ENCODE assay signal across 8 cellular contexts in genomic region chr2:134668821-134669220, GRCh38. TPM values are rescaled to one million over a fixed set of nuclear protein-coding genes. Genes with fewer than 3 reads are reported as not detected.
DNase-seq lines count a peak whose midpoint lies in the region; ATAC-seq and TF ChIP-seq lines count a peak whose summit lies in the region.

No MANE protein-coding gene starts in this region.

- CTCF ChIA-PET in activated CD4-positive, alpha-beta memory T cell treated with anti-CD3 and anti-CD28 coated beads, Interleukin-2, amount 10 ng/mL, durations not matched to agents 7 days and 5 days (lab: Charles Lee) = interaction anchor here (4.4 kb wide), 1 partner anchor 10 kb away, joined by 24 read pairs; no protein-coding TSS in a partner anchor

- ATAC-seq in HG03039 (IDR thresholded peaks at IDR 0.05; ENCODE audit: unreplicated experiment) (peak; percentile 58), GM19397 (IDR thresholded peaks at IDR 0.05; ENCODE audit: unreplicated experiment) (no peak)
- ATAC-seq in effector memory CD8-positive, alpha-beta T cell (replicated peaks) = peak; percentile 77

- no peaks in the 10 kb centered on the region for H3K9me3 Mint-ChIP-seq in activated CD4-positive, alpha-beta memory T cell treated with anti-CD3 and anti-CD28 coated beads, Interleukin-2, amount 10 ng/mL, durations not matched to agents 7 days and 5 days
- H3K9me3 Mint-ChIP-seq in effector memory CD8-positive, alpha-beta T cell = peaks cover 0 to 3% of the 10 kb centered on the region in 2 donors

- peak overlapping the region; percentile 81 for H3K27ac Mint-ChIP-seq in activated CD4-positive, alpha-beta memory T cell treated with anti-CD3 and anti-CD28 coated beads, Interleukin-2, amount 10 ng/mL, durations not matched to agents 7 days and 5 days
- peak overlapping the region; percentile 94 to 98 for H3K27ac Mint-ChIP-seq in effector memory CD8-positive, alpha-beta T cell

- no peak overlapping the region for H3K27ac ChIP-seq in uterus

- no peak for TF ChIP-seq CTCF in uterus (IDR thresholded peaks at IDR 0.05)

- peaks cover 85% of the 10 kb centered on the region for H3K4me1 Mint-ChIP-seq in activated CD4-positive, alpha-beta memory T cell treated with anti-CD3 and anti-CD28 coated beads, Interleukin-2, amount 10 ng/mL, durations not matched to agents 7 days and 5 days
- H3K4me1 Mint-ChIP-seq in effector memory CD8-positive, alpha-beta T cell (ENCODE audit: low read depth in 2 of 2) = peaks cover 74 to 96% of the 10 kb centered on the region in 2 donors

- POLR2A ChIA-PET in activated CD4-positive, alpha-beta memory T cell treated with anti-CD3 and anti-CD28 coated beads, Interleukin-2, amount 10 ng/mL, durations not matched to agents 7 days and 5 days (lab: Charles Lee) = interaction anchor here (1.0 to 3.9 kb wide), 6 partner anchors 9 to 250 kb away, joined by 3 to 49 read pairs (median 6); partner anchors contain the start of gene CCNT2

- no peak for TF ChIP-seq POLR2A in uterus (IDR thresholded peaks at IDR 0.05)

- no peak overlapping the region for H3K4me3 ChIP-seq in uterus

- no peaks in the 10 kb centered on the region for H3K36me3 ChIP-seq in uterus

- intact Hi-C loops in uterus (cut with DNase I; ENCODE audit: low total_unique reads) = no loop called here

- no peaks in the 10 kb centered on the region for H3K9me3 ChIP-seq in uterus

- no peaks in the 10 kb centered on the region for H3K4me1 ChIP-seq in uterus

- H3K27me3 Mint-ChIP-seq in activated CD4-positive, alpha-beta memory T cell treated with anti-CD3 and anti-CD28 coated beads, Interleukin-2, amount 10 ng/mL, durations not matched to agents 7 days and 5 days = peaks cover 15% of the 10 kb centered on the region
- H3K27me3 Mint-ChIP-seq in effector memory CD8-positive, alpha-beta T cell = no peaks in the 10 kb centered on the region

- peak; percentile 93 for DNase-seq in activated CD4-positive, alpha-beta memory T cell treated with anti-CD3 and anti-CD28 coated beads, Interleukin-2, amount 10 ng/mL, durations not matched to agents 7 days and 5 days
- peak; percentile 72 to 85 (median 76) for DNase-seq in effector memory CD8-positive, alpha-beta T cell
- peak; percentile 71 for DNase-seq in stimulated activated CD8-positive, alpha-beta memory T cell treated with anti-CD3 and anti-CD28 coated beads, Interleukin-7, amount 100 ng/mL, for 48 hours (ENCODE audit: extremely low read depth in 1 of 2, low read depth in 1 of 2)
- no peak for DNase-seq in NCI-H510A (lab: John Stamatoyannopoulos, UW)
- DNase-seq in mucosa of gallbladder (ENCODE audit: low spot score) = no peak
- DNase-seq in uterus = no peak

- H3K36me3 Mint-ChIP-seq in activated CD4-positive, alpha-beta memory T cell treated with anti-CD3 and anti-CD28 coated beads, Interleukin-2, amount 10 ng/mL, durations not matched to agents 7 days and 5 days (ENCODE audit: low read depth) = peaks cover 5% of the 10 kb centered on the region
- H3K36me3 Mint-ChIP-seq in effector memory CD8-positive, alpha-beta T cell (ENCODE audit: insufficient read depth) = peaks cover 15% of the 10 kb centered on the region

- H3K4me3 Mint-ChIP-seq in activated CD4-positive, alpha-beta memory T cell treated with anti-CD3 and anti-CD28 coated beads, Interleukin-2, amount 10 ng/mL, durations not matched to agents 7 days and 5 days = peak overlapping the region; percentile 16
- H3K4me3 Mint-ChIP-seq in effector memory CD8-positive, alpha-beta T cell = peak overlapping the region; percentile 73 to 87

- no peaks in the 10 kb centered on the region for H3K27me3 ChIP-seq in uterus

RNA-seq across cellular contexts. Expression of gene TMEM163, which starts 50.0 kb away (rescaled TPM):
- 1 to 10 TPM; 1.8 to 2.3 TPM for total RNA-seq in activated CD4-positive, alpha-beta memory T cell treated with anti-CD3 and anti-CD28 coated beads, Interleukin-2, amount 10 ng/mL, durations not matched to agents 7 days and 5 days
- total RNA-seq in mucosa of gallbladder = 36.1 TPM
- 1 to 10 TPM in 1 of 4 donors, under 1 TPM in 1, not detected in 2; 0.34 to 1.2 TPM for total RNA-seq in uterus

Comparison
In these comparisons a context has a peak if more than half of its experiments do, and no peak if none do; other contexts are left out.
1. DNase-seq: peak in activated CD4-positive, alpha-beta memory T cell treated with anti-CD3 and anti-CD28 coated beads, Interleukin-2, amount 10 ng/mL, durations not matched to agents 7 days and 5 days (single experiment), effector memory CD8-positive, alpha-beta T cell (3 of 3) and stimulated activated CD8-positive, alpha-beta memory T cell treated with anti-CD3 and anti-CD28 coated beads, Interleukin-7, amount 100 ng/mL, for 48 hours (2 of 2); none in NCI-H510A (single experiment), mucosa of gallbladder (single experiment) and uterus (0 of 2).
2. RNA of gene TMEM163, which starts 50.0 kb away (total RNA-seq): 36.1 TPM in mucosa of gallbladder (single experiment); 1.8 to 2.3 TPM in activated CD4-positive, alpha-beta memory T cell treated with anti-CD3 and anti-CD28 coated beads, Interleukin-2, amount 10 ng/mL, durations not matched to agents 7 days and 5 days and 0.34 to 1.2 TPM in uterus; every median in the first group is over 10 times any median in the second.